23 cellular contexts compared by ENCODE assay signal in the genomic region with DNA sequence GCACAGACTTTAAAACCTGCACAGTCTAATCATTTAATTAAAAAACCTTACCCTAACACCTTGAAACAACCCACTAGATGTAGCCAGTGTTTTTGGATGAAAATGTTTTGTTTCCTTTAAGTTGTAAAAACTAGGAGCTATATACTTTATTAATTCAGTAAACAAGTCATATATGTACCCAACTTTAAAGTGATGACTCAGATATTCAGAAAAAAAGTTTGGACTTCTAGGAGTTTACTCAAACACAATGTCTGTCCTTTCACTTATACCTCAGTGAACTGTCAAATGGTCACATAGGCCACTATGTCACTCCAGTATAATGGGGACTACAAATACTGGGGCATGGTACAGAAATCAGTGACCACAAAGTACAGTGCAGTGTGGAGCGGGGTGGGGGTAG.
DNase-seq lines count a peak whose midpoint lies in the region; ATAC-seq, FAIRE-seq and TF ChIP-seq lines count a peak whose summit lies in the region.
"Had no signal": no experiment of that assay in that cellular context is flagged by ENCODE, and none has a peak within 500 bp of the region (broad histone marks: within the 10 kb centered on the region; RNA-seq: fewer than 3 reads in every experiment).

No MANE protein-coding gene starts in this region.

- TF ChIP-seq POLR2A in A549 (IDR thresholded peaks at IDR 0.05; ENCODE audit: low read length) = no peak
- no peak for TF ChIP-seq POLR2A in IMR-90 (IDR thresholded peaks at IDR 0.05; ENCODE audit: low read depth, low read length)

- H4K8ac ChIP-seq in IMR-90 (ENCODE audit: low read depth in 2 of 2, low read length in 2 of 2) = no peak overlapping the region

- ATAC-seq in A549 (no peak), IMR-90 (ENCODE audit: low read depth) (no peak), mucosa of descending colon (peak; percentile 44), GM19463 (IDR thresholded peaks at IDR 0.05; ENCODE audit: unreplicated experiment) (no peak)
- ATAC-seq: GM12878 had no signal

- no peak overlapping the region for H3K18ac ChIP-seq in IMR-90 (ENCODE audit: low read depth, low read length)

- H3K4me2 ChIP-seq in A549 (no peak overlapping the region), IMR-90 (ENCODE audit: low read depth, low read length) (no peak overlapping the region), osteoblast (ENCODE audit: insufficient read depth, low read length) (no peak overlapping the region)
- H3K4me2 ChIP-seq: BLaER1 had no signal

- H2BK15ac ChIP-seq in IMR-90 (ENCODE audit: low read depth, low read length) = no peak overlapping the region

- H4K91ac ChIP-seq in IMR-90 (ENCODE audit: insufficient read depth, low read depth, low read length) = no peak overlapping the region

- dilution Hi-C loops in IMR-90 (cut with HindIII; ENCODE audit: low sequenced_read_pairs, unreplicated experiment) = no loop called here

- H3K56ac ChIP-seq in IMR-90 (ENCODE audit: extremely low read depth, insufficient read depth, low read length) = no peak overlapping the region

- H3K27me3 ChIP-seq in IMR-90 (ENCODE audit: control insufficient read depth, insufficient read depth, low read length) = peaks cover 2% of the 10 kb centered on the region; the same call in 1 of the 2 replicates
- no peaks in the 10 kb centered on the region for H3K27me3 ChIP-seq in osteoblast (ENCODE audit: insufficient read depth, low read length)
- H3K27me3 ChIP-seq: BE2C, BLaER1 had no signal

- H3K9ac ChIP-seq in IMR-90 (ENCODE audit: low read depth, low read length) = no peak overlapping the region
- H3K9ac ChIP-seq: BLaER1 had no signal

- FAIRE-seq in A549 (lab: Jason Lieb, UNC) = no peak
- FAIRE-seq: GM12878, GM12892, GM18507 had no signal

- H3K4me3 ChIP-seq in A549 (no peak overlapping the region), IMR-90 (ENCODE audit: insufficient read depth, low read depth, low read length) (no peak overlapping the region), mucosa of descending colon (no peak overlapping the region), osteoblast (ENCODE audit: insufficient read depth, low read length) (no peak overlapping the region)
- H3K4me3 ChIP-seq: BLaER1, GM12878 had no signal

- intact Hi-C loops in IMR-90 (cut with micrococcal nuclease) (no loop called here), mucosa of descending colon (cut with DNase I, micrococcal nuclease) (no loop called here)

- H2AK5ac ChIP-seq in IMR-90 (ENCODE audit: low read depth, low read length) = no peak overlapping the region

- DNase-seq in A549 (ENCODE audit: low read depth in 1 of 2, low spot score in 1 of 2) = no peak
- no peak for DNase-seq in IMR-90
- DNase-seq in mucosa of descending colon = no peak
- DNase-seq in osteoblast (ENCODE audit: insufficient read length, low spot score, missing footprints) = no peak
- DNase-seq: ACHN; BE2C; C1 segment of cervical spinal cord; CD4-positive, alpha-beta memory T cell; CD4-positive, CD25-positive, alpha-beta regulatory T cell; CD8-positive, alpha-beta memory T cell; COR-L47; DMS 273 treated with DMSO at 0.1 percent for 48 hours; DMS153; DMS53; DMS79; DND-41; EL; GDM1 had no signal

- in situ Hi-C loops in IMR-90 (cut with MboI; ENCODE audit: low sequenced_read_pairs) = no loop called here

- WGBS in A549 (ENCODE audit: missing lambda C conversion rate) = 11% methylated on average over 1 of the region's 1 CpG
- WGBS in IMR-90 (ENCODE audit: extremely low coverage in 2 of 2, insufficient read length in 1 of 2), 2 experiments = no CpG with 5 or more reads among the region's 1 CpG

- no peaks in the 10 kb centered on the region for H3K9me1 ChIP-seq in IMR-90 (ENCODE audit: insufficient read depth, low read length)

- POLR2A ChIA-PET in A549 (lab: Yijun Ruan, JAX) (no interaction called here), IMR-90 (lab: Charles Lee; ENCODE audit: unreplicated experiment) (no interaction called here)

- BruUV-seq in IMR-90 (replicated peaks; lab: Mats Ljungman, UMichigan) = no TSS peak

- H3K79me2 ChIP-seq in osteoblast (ENCODE audit: insufficient read depth, low read length) = no peaks in the 10 kb centered on the region

- H3K9me3 ChIP-seq in A549 = no peaks in the 10 kb centered on the region
- no peaks in the 10 kb centered on the region for H3K9me3 ChIP-seq in IMR-90 (ENCODE audit: control insufficient read depth, insufficient read depth, low read length)
- no peaks in the 10 kb centered on the region for H3K9me3 ChIP-seq in mucosa of descending colon
- no peaks in the 10 kb centered on the region for H3K9me3 ChIP-seq in osteoblast (ENCODE audit: low read depth, low read length)
- H3K9me3 ChIP-seq: BE2C, BLaER1 had no signal

- no peak overlapping the region for H2AFZ ChIP-seq in IMR-90 (replicated peaks; ENCODE audit: low read length, poor library complexity)
- no peak overlapping the region for H2AFZ ChIP-seq in osteoblast (ENCODE audit: low read length)

- H3K79me1 ChIP-seq in IMR-90 (ENCODE audit: low read depth in 1 of 2, low read length in 2 of 2) = no peaks in the 10 kb centered on the region

- H4K20me1 ChIP-seq in IMR-90 (ENCODE audit: insufficient read depth, low read length) = no peaks in the 10 kb centered on the region
- H4K20me1 ChIP-seq in osteoblast (ENCODE audit: insufficient read depth, low read length) = no peaks in the 10 kb centered on the region
- H4K20me1 ChIP-seq: BLaER1 had no signal

- H2BK120ac ChIP-seq in IMR-90 (ENCODE audit: low read depth, low read length) = no peak overlapping the region

- H3K23ac ChIP-seq in IMR-90 (ENCODE audit: low read depth, low read length) = no peak overlapping the region

- TF ChIP-seq EP300 in A549 (IDR thresholded peaks at IDR 0.05) = no peak

- TF ChIP-seq RAD21 in A549 (conservative IDR thresholded peaks at IDR 0.05 in 1 of 2, IDR thresholded peaks at IDR 0.05 in 1 of 2) (no peak), IMR-90 (IDR thresholded peaks at IDR 0.05; ENCODE audit: low read length) (no peak)

- H3K14ac ChIP-seq in IMR-90 (replicated peaks; ENCODE audit: low read depth, low read length) = no peak overlapping the region

- no peak overlapping the region for H2BK20ac ChIP-seq in IMR-90 (ENCODE audit: low read depth, low read length)

- no peaks in the 10 kb centered on the region for H3K36me3 ChIP-seq in IMR-90 (ENCODE audit: control insufficient read depth, insufficient read depth, low read length)
- no peaks in the 10 kb centered on the region for H3K36me3 ChIP-seq in mucosa of descending colon (ENCODE audit: low read depth)
- no peaks in the 10 kb centered on the region for H3K36me3 ChIP-seq in osteoblast (ENCODE audit: insufficient read depth, low read length)
- H3K36me3 ChIP-seq: BE2C, BLaER1 had no signal

- no peak overlapping the region for H2BK5ac ChIP-seq in IMR-90 (ENCODE audit: low read depth, low read length, poor library complexity, severe bottlenecking)

- TF ChIP-seq CTCF in A549 (IDR thresholded peaks at IDR 0.05) = no peak
- no peak for TF ChIP-seq CTCF in IMR-90 (conservative IDR thresholded peaks at IDR 0.05; ENCODE audit: low read depth, low read length)
- TF ChIP-seq CTCF in mucosa of descending colon (IDR thresholded peaks at IDR 0.05) = no peak
- no peak for TF ChIP-seq CTCF in osteoblast (IDR thresholded peaks at IDR 0.05; ENCODE audit: extremely low read depth, low read depth, low read length)

- CTCF ChIA-PET in A549 (lab: Yijun Ruan, JAX) = no interaction called here
- CTCF ChIA-PET in IMR-90 (lab: Yijun Ruan, JAX) = interaction anchor here (0.6 kb wide), 1 partner anchor 1052 kb away, joined by 3 read pairs; no protein-coding TSS in a partner anchor

- H3K27ac ChIP-seq in A549 (no peak overlapping the region), IMR-90 (ENCODE audit: insufficient read depth, low read length) (no peak overlapping the region), osteoblast (ENCODE audit: low read depth, low read length) (no peak overlapping the region)
- H3K27ac ChIP-seq: BLaER1 had no signal

- no peak overlapping the region for H4K5ac ChIP-seq in IMR-90 (ENCODE audit: low read depth, low read length)

- no peak overlapping the region for H3K4ac ChIP-seq in IMR-90 (ENCODE audit: low read depth, low read length)

- no peaks in the 10 kb centered on the region for H3K4me1 ChIP-seq in A549
- H3K4me1 ChIP-seq in IMR-90 (ENCODE audit: control insufficient read depth, insufficient read depth, low read length) = no peaks in the 10 kb centered on the region
- no peaks in the 10 kb centered on the region for H3K4me1 ChIP-seq in mucosa of descending colon (ENCODE audit: low read depth)
- no peaks in the 10 kb centered on the region for H3K4me1 ChIP-seq in osteoblast (ENCODE audit: insufficient read depth, low read length)
- H3K4me1 ChIP-seq: BLaER1 had no signal

- no peak overlapping the region for H2AK9ac ChIP-seq in IMR-90 (replicated peaks; ENCODE audit: low read depth, low read length, poor library complexity)

TF ChIP-seq in A549, 52 proteins besides CTCF, POLR2A, EP300 and RAD21:
- TF ChIP-seq MAFK (IDR thresholded peaks at IDR 0.05; ENCODE audit: partially characterized antibody) (peak; percentile 32), FOXS1 (CRISPR knock-in tag; IDR thresholded peaks at IDR 0.05) (no peak), ZC3H11A (IDR thresholded peaks at IDR 0.05) (no peak), JUN (IDR thresholded peaks at IDR 0.05) (no peak), JUNB (IDR thresholded peaks at IDR 0.05) (no peak), POLR2AphosphoS2 (conservative IDR thresholded peaks at IDR 0.05; ENCODE audit: low read length) (no peak)

TF ChIP-seq in IMR-90, 13 proteins besides CTCF, POLR2A, EP300 and RAD21:
- TF ChIP-seq CEBPB (IDR thresholded peaks at IDR 0.05; ENCODE audit: low read depth, low read length) = no peak
- peak; percentile 34; the same call in 1 of the 2 replicates for TF ChIP-seq MAFK (IDR thresholded peaks at IDR 0.05; ENCODE audit: low read depth, low read length)
